ENCODE assay signal across 1 cellular context in the genomic region with DNA sequence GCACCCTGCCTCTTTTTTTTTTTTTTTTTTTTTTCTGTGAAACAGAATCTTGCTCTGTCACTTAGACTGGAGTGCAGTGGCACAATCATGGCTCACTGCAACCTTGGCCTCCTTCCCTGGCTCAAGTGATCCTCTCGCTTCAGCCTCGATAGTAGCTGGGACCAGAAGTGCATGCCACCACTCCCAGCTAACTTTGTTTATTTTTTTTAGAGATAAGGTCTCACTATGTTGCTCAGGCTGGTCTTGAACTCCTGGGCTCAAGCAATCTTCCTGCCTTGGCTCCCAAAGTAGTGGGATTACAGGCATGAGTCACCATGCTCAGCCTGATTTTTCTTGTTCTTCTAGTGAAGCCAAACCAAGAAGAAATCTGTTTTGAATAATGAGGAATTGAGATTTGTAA.
TF ChIP-seq lines count a peak whose summit lies in the region.

No MANE protein-coding gene starts in this region.

TF ChIP-seq in SK-N-SH treated with all-trans-retinoic acid at 6 μM for 48 hours, 23 proteins besides CTCF, POLR2A, EP300 and RAD21 (continued from another document):
- TF ChIP-seq, protein P1, sequence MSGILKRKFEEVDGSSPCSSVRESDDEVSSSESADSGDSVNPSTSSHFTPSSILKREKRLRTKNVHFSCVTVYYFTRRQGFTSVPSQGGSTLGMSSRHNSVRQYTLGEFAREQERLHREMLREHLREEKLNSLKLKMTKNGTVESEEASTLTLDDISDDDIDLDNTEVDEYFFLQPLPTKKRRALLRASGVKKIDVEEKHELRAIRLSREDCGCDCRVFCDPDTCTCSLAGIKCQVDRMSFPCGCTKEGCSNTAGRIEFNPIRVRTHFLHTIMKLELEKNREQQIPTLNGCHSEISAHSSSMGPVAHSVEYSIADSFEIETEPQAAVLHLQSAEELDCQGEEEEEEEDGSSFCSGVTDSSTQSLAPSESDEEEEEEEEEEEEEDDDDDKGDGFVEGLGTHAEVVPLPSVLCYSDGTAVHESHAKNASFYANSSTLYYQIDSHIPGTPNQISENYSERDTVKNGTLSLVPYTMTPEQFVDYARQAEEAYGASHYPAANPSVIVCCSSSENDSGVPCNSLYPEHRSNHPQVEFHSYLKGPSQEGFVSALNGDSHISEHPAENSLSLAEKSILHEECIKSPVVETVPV (CRISPR knock-in tag; IDR thresholded peaks at IDR 0.05): no peak
- TF ChIP-seq TCF4 (CRISPR knock-in tag; IDR thresholded peaks at IDR 0.05; ENCODE audit: borderline replicate concordance): no peak
- TF ChIP-seq ZC3H10 (CRISPR knock-in tag; IDR thresholded peaks at IDR 0.05): no peak
- TF ChIP-seq ZNF565 (CRISPR knock-in tag; conservative IDR thresholded peaks at IDR 0.05; ENCODE audit: low read depth): no peak
- TF ChIP-seq ARNTL (CRISPR knock-in tag; IDR thresholded peaks at IDR 0.05; ENCODE audit: borderline replicate concordance, low read depth): no peak
